8 cellular contexts compared by ENCODE assay signal in genomic region chr1:169044296-169044695, GRCh38.
DNase-seq lines count a peak whose midpoint lies in the region; ATAC-seq and TF ChIP-seq lines count a peak whose summit lies in the region.

No MANE protein-coding gene starts in this region.

- peaks cover 63% of the 10 kb centered on the region for H3K4me1 Mint-ChIP-seq in activated T-helper 2 cell treated with anti-CD3 and anti-CD28 coated beads, Interferon-gamma antibody, Interleukin-2, Interleukin-4, amounts not matched to agents 10 μg/mL and 5 μg/mL and 100 μg/mL, durations not matched to agents 14 hours and 24 hours and 36 hours (ENCODE audit: low read depth)
- H3K4me1 Mint-ChIP-seq in glutamatergic neuron (ENCODE audit: low read depth, unreplicated experiment): peaks cover 13% of the 10 kb centered on the region

- ATAC-seq in GM18508 (IDR thresholded peaks at IDR 0.05; ENCODE audit: insufficient read depth, unreplicated experiment) (peak; percentile 84), GM21619 (IDR thresholded peaks at IDR 0.05; ENCODE audit: unreplicated experiment) (peak; percentile 91)

- TF ChIP-seq CTCF in glutamatergic neuron (IDR thresholded peaks at IDR 0.05; ENCODE audit: partially characterized antibody, unreplicated experiment): no peak

- DNase-seq in activated T-helper 2 cell treated with anti-CD3 and anti-CD28 coated beads, Interferon-gamma antibody, Interleukin-2, Interleukin-4, amounts not matched to agents 10 μg/mL and 5 μg/mL and 100 μg/mL, durations not matched to agents 14 hours and 24 hours and 36 hours (ENCODE audit: low spot score): peak; percentile 43
- DNase-seq in stimulated activated CD8-positive, alpha-beta memory T cell treated with anti-CD3 and anti-CD28 coated beads, Interleukin-12 subunit alpha, Interleukin-12 subunit beta, amount 100 ng/mL, for 1 hour (ENCODE audit: low read depth): peak; percentile 15
- DNase-seq in glutamatergic neuron: no peak
- no peak for DNase-seq in NCI-H1092 (lab: John Stamatoyannopoulos, UW)
- no peak for DNase-seq in NCI-H2227 treated with DMSO at 0.1 percent for 48 hours (lab: John Stamatoyannopoulos, UW)

- intact Hi-C loops in activated T-helper 2 cell treated with anti-CD3 and anti-CD28 coated beads, Interferon-gamma antibody, Interleukin-2, Interleukin-4, amounts not matched to agents 10 μg/mL and 5 μg/mL and 100 μg/mL, durations not matched to agents 14 hours and 24 hours and 36 hours (cut with micrococcal nuclease): no loop called here

- H3K27me3 Mint-ChIP-seq in activated T-helper 2 cell treated with anti-CD3 and anti-CD28 coated beads, Interferon-gamma antibody, Interleukin-2, Interleukin-4, amounts not matched to agents 10 μg/mL and 5 μg/mL and 100 μg/mL, durations not matched to agents 14 hours and 24 hours and 36 hours (ENCODE audit: low read depth): no peaks in the 10 kb centered on the region
- H3K27me3 Mint-ChIP-seq in glutamatergic neuron (ENCODE audit: unreplicated experiment): no peaks in the 10 kb centered on the region

- H3K9me3 ChIP-seq in KOPT-K1 (ENCODE audit: insufficient read depth, low read length, poor library complexity, severe bottlenecking): no peaks in the 10 kb centered on the region

- peaks cover 6% of the 10 kb centered on the region for H3K36me3 Mint-ChIP-seq in activated T-helper 2 cell treated with anti-CD3 and anti-CD28 coated beads, Interferon-gamma antibody, Interleukin-2, Interleukin-4, amounts not matched to agents 10 μg/mL and 5 μg/mL and 100 μg/mL, durations not matched to agents 14 hours and 24 hours and 36 hours (ENCODE audit: low read depth)
- peaks cover 5% of the 10 kb centered on the region for H3K36me3 Mint-ChIP-seq in glutamatergic neuron (ENCODE audit: unreplicated experiment)

- peak overlapping the region; percentile 65 for H3K27ac ChIP-seq in KOPT-K1 (ENCODE audit: low read depth, low read length, poor library complexity, severe bottlenecking)

- H3K36me3 ChIP-seq in KOPT-K1 (ENCODE audit: insufficient read depth, low read length): no peaks in the 10 kb centered on the region

- peak overlapping the region; percentile 74 for H3K27ac Mint-ChIP-seq in activated T-helper 2 cell treated with anti-CD3 and anti-CD28 coated beads, Interferon-gamma antibody, Interleukin-2, Interleukin-4, amounts not matched to agents 10 μg/mL and 5 μg/mL and 100 μg/mL, durations not matched to agents 14 hours and 24 hours and 36 hours
- no peak overlapping the region for H3K27ac Mint-ChIP-seq in glutamatergic neuron (ENCODE audit: unreplicated experiment)

- H3K4me3 Mint-ChIP-seq in activated T-helper 2 cell treated with anti-CD3 and anti-CD28 coated beads, Interferon-gamma antibody, Interleukin-2, Interleukin-4, amounts not matched to agents 10 μg/mL and 5 μg/mL and 100 μg/mL, durations not matched to agents 14 hours and 24 hours and 36 hours (ENCODE audit: low read depth): peak overlapping the region; percentile 17
- no peak overlapping the region for H3K4me3 Mint-ChIP-seq in glutamatergic neuron (ENCODE audit: unreplicated experiment)

- H3K9me3 Mint-ChIP-seq in activated T-helper 2 cell treated with anti-CD3 and anti-CD28 coated beads, Interferon-gamma antibody, Interleukin-2, Interleukin-4, amounts not matched to agents 10 μg/mL and 5 μg/mL and 100 μg/mL, durations not matched to agents 14 hours and 24 hours and 36 hours: peaks cover 9% of the 10 kb centered on the region
- H3K9me3 Mint-ChIP-seq in glutamatergic neuron (ENCODE audit: unreplicated experiment): peaks cover 3% of the 10 kb centered on the region

Comparison
In these comparisons a context has a peak if more than half of its experiments do, and no peak if none do; other contexts are left out.
1. DNase-seq: peak in activated T-helper 2 cell treated with anti-CD3 and anti-CD28 coated beads, Interferon-gamma antibody, Interleukin-2, Interleukin-4, amounts not matched to agents 10 μg/mL and 5 μg/mL and 100 μg/mL, durations not matched to agents 14 hours and 24 hours and 36 hours (single experiment) and stimulated activated CD8-positive, alpha-beta memory T cell treated with anti-CD3 and anti-CD28 coated beads, Interleukin-12 subunit alpha, Interleukin-12 subunit beta, amount 100 ng/mL, for 1 hour (single experiment); none in glutamatergic neuron (single experiment), NCI-H1092 (single experiment) and NCI-H2227 treated with DMSO at 0.1 percent for 48 hours (single experiment).